8 cellular contexts compared by ENCODE assay signal in genomic region chr2:222709191-222709891, GRCh38. TPM values are rescaled to one million over a fixed set of nuclear protein-coding genes. Genes with fewer than 3 reads are reported as not detected.
DNase-seq lines count a peak whose midpoint lies in the region; ATAC-seq, FAIRE-seq and TF ChIP-seq lines count a peak whose summit lies in the region.

No MANE protein-coding gene starts in this region.

- no peaks in the 10 kb centered on the region for H3K36me3 ChIP-seq in BE2C
- H3K36me3 ChIP-seq in gastroesophageal sphincter = no peaks in the 10 kb centered on the region
- no peaks in the 10 kb centered on the region for H3K36me3 ChIP-seq in pancreas

- intact Hi-C loops in pancreas (cut with DNase I) = loop anchor here in 2 of 3 donors (10.0 kb wide), 1 partner anchor 195 kb away; no protein-coding TSS in a partner anchor

- H3K9me3 ChIP-seq in BE2C = no peaks in the 10 kb centered on the region
- no peaks in the 10 kb centered on the region for H3K9me3 ChIP-seq in gastroesophageal sphincter
- H3K9me3 ChIP-seq in pancreas = no peaks in the 10 kb centered on the region

- TF ChIP-seq EP300 in gastroesophageal sphincter (IDR thresholded peaks at IDR 0.05) = no peak

- no peaks in the 10 kb centered on the region for H3K27me3 ChIP-seq in BE2C
- no peaks in the 10 kb centered on the region for H3K27me3 ChIP-seq in gastroesophageal sphincter
- H3K27me3 ChIP-seq in pancreas = no peaks in the 10 kb centered on the region

- 28 to 40% methylated on average over 9 to 10 of the region's 16 CpGs for WGBS in gastroesophageal sphincter (ENCODE audit: low coverage in 1 of 2), 2 donors
- 71 to 76% methylated on average over 16 of the region's 16 CpGs for WGBS in pancreas, 2 donors

- ATAC-seq in GM19463 (IDR thresholded peaks at IDR 0.05; ENCODE audit: unreplicated experiment) = peak; percentile 55
- peak; percentile 89 for ATAC-seq in gastroesophageal sphincter
- peak in 3 of 4 donors; percentile 64 to 81 (median 77) for ATAC-seq in pancreas

- TF ChIP-seq POLR2A in gastroesophageal sphincter (IDR thresholded peaks at IDR 0.05) = no peak

- no peak for TF ChIP-seq CTCF in BE2C (IDR thresholded peaks at IDR 0.05; ENCODE audit: low read depth, low read length)
- no peak for TF ChIP-seq CTCF in VCaP (conservative IDR thresholded peaks at IDR 0.05)
- TF ChIP-seq CTCF in gastroesophageal sphincter (IDR thresholded peaks at IDR 0.05) = peak in 1 of 4 experiments; percentile 7
- TF ChIP-seq CTCF in pancreas (IDR thresholded peaks at IDR 0.05) = no peak

- peak; percentile 96 for FAIRE-seq in HTR-8/SVneo (lab: Jason Lieb, UNC)
- FAIRE-seq in pancreas (lab: Jason Lieb, UNC) = no peak

- H3K27ac ChIP-seq in VCaP (peak overlapping the region; percentile 5; the same call in 1 of the 2 replicates), gastroesophageal sphincter (peak overlapping the region in 3 of 4 donors; percentile 53 to 74 (median 66)), pancreas (no peak overlapping the region)

- DNase-seq in BE2C = peak; percentile 90
- peak; percentile 69 for DNase-seq in HTR-8/SVneo (ENCODE audit: insufficient read length, low spot score)
- DNase-seq in pancreas = peak in 1 of 6 donors; percentile 39
- no peak for DNase-seq in LoVo (ENCODE audit: low spot score)
- no peak for DNase-seq in KG1 (lab: John Stamatoyannopoulos, UW)

- H3K4me1 ChIP-seq in BE2C = no peaks in the 10 kb centered on the region
- peaks cover 9 to 40% (median 9%) of the 10 kb centered on the region in 3 donors for H3K4me1 ChIP-seq in gastroesophageal sphincter
- peaks cover 0 to 6% (median 5%) of the 10 kb centered on the region in 3 donors for H3K4me1 ChIP-seq in pancreas

- H3K4me3 ChIP-seq in BE2C (ENCODE audit: low read depth, low read length) (peak overlapping the region; percentile 46), gastroesophageal sphincter (peak overlapping the region in 1 of 2 donors; percentile 13), pancreas (no peak overlapping the region)

RNA-seq across cellular contexts. Expression of gene MOGAT1, which starts 37.9 kb away (rescaled TPM):
- polyA plus RNA-seq in BE2C (2012; ENCODE audit: insufficient read depth, insufficient read length, low read depth) = not detected
- total RNA-seq in gastroesophageal sphincter (not detected), pancreas (under 1 TPM in 4 of 6 donors, not detected in 2; 0.17 to 0.38 (median 0.29) TPM)
- polyA plus RNA-seq in pancreas = not detected

RNA-seq across cellular contexts. Expression of gene FARSB, which starts 53.4 kb away (rescaled TPM):
- 76.2 TPM for polyA plus RNA-seq in BE2C (2012; ENCODE audit: insufficient read depth, insufficient read length, low read depth)
- total RNA-seq in gastroesophageal sphincter (10 to 100 TPM; 11.1 to 14.3 (median 13.0) TPM), pancreas (10 to 100 TPM in 2 of 6 donors, 1 to 10 TPM in 4; 6.1 to 13.7 (median 8.6) TPM)
- 10 to 100 TPM in 1 of 2 donors, 1 to 10 TPM in 1; 8.6 to 12.1 TPM for polyA plus RNA-seq in pancreas

Comparison
In these comparisons a context has a peak if more than half of its experiments do, and no peak if none do; other contexts are left out.
1. DNase-seq: peak in BE2C (single experiment) and HTR-8/SVneo (single experiment); none in LoVo (single experiment) and KG1 (single experiment).
2. H3K27ac ChIP-seq: peak in VCaP (single experiment) and gastroesophageal sphincter (3 of 4); none in pancreas (0 of 4).
3. Peak in every context shown above with its lines, with median percentiles within 50 percentile points of each other: ATAC-seq.